In genomic region chr1:93904228-93904627, GRCh38 we compare ENCODE assay signal across 12 cellular contexts. TPM values are rescaled to one million over a fixed set of nuclear protein-coding genes. Genes with fewer than 3 reads are reported as not detected.
DNase-seq lines count a peak whose midpoint lies in the region; ATAC-seq, FAIRE-seq and TF ChIP-seq lines count a peak whose summit lies in the region.
"Had no signal": no experiment of that assay in that cellular context is flagged by ENCODE, and none has a peak within 500 bp of the region (broad histone marks: within the 10 kb centered on the region; RNA-seq: fewer than 3 reads in every experiment).

No MANE protein-coding gene starts in this region.

- H3K4ac ChIP-seq in IMR-90 (ENCODE audit: low read depth, low read length) = no peak overlapping the region

- peak in 1 of 5 donors; percentile 22 for DNase-seq in CD8-positive, alpha-beta memory T cell
- DNase-seq in IMR-90 (no peak), HepG2 (ENCODE audit: low spot score) (no peak), NCI-H187 treated with DMSO at 0.1 percent for 48 hours (lab: John Stamatoyannopoulos, UW) (no peak), DMS53 treated with DMSO at 0.1 percent for 48 hours (lab: John Stamatoyannopoulos, UW; ENCODE audit: unreplicated experiment) (no peak), NCI-H2029 treated with DMSO at 0.1 percent for 48 hours (lab: John Stamatoyannopoulos, UW) (no peak)
- no peak for DNase-seq in T-helper 2 cell treated with Interferon-gamma antibody and Interleukin-4, amounts not matched to agents 5 μg/mL and 100 μg/mL, for 36 hours (ENCODE audit: low spot score)
- DNase-seq: activated gamma-delta T cell, DMS153, NCI-H1105 treated with DMSO at 0.1 percent for 48 hours, SK-N-SH had no signal

- FAIRE-seq in HepG2 (lab: Jason Lieb, UNC) = no peak

- no peaks in the 10 kb centered on the region for H3K9me3 Mint-ChIP-seq in CD8-positive, alpha-beta memory T cell
- H3K9me3 Mint-ChIP-seq in T-helper 2 cell treated with Interferon-gamma antibody and Interleukin-4, amounts not matched to agents 5 μg/mL and 100 μg/mL, for 36 hours = no peaks in the 10 kb centered on the region

- TF ChIP-seq RAD21 in IMR-90 (IDR thresholded peaks at IDR 0.05; ENCODE audit: low read length) (no peak), HepG2 (CRISPR knock-in tag; IDR thresholded peaks at IDR 0.05) (no peak)

- TF ChIP-seq CTCF in IMR-90 (conservative IDR thresholded peaks at IDR 0.05; ENCODE audit: low read depth, low read length) (no peak), HepG2 (CRISPR knock-in tag; IDR thresholded peaks at IDR 0.05) (no peak)

- CTCF ChIA-PET in CD8-positive, alpha-beta memory T cell (lab: Charles Lee) = interaction anchor here (1.2 to 1.7 kb wide), 2 partner anchors 25 to 275 kb away, joined by 4 to 5 read pairs; partner anchors contain the start of gene DNTTIP2
- CTCF ChIA-PET in IMR-90 (lab: Yijun Ruan, JAX) (interaction anchor here (0.7 kb wide), 1 partner anchor 33 kb away, joined by 4 read pairs; no protein-coding TSS in a partner anchor), HepG2 (lab: Yijun Ruan, JAX; ENCODE audit: low intra/inter-chr PET ratio, low total read pairs) (no interaction called here)

- peaks cover 16 to 65% of the 10 kb centered on the region in 2 experiments; a peak in 3 of 4 replicates for H3K79me1 ChIP-seq in IMR-90 (ENCODE audit: low read depth in 1 of 2, low read length in 2 of 2)

- intact Hi-C loops in IMR-90 (cut with micrococcal nuclease) (loop anchor here (10.0 kb wide), 2 partner anchors 331 to 901 kb away; partner anchors contain the start of gene ARHGAP29), HepG2 (cut with micrococcal nuclease; ENCODE audit: unreplicated experiment) (loop anchor here (10.0 kb wide), 1 partner anchor 431 kb away; no protein-coding TSS in a partner anchor)

- peaks cover 3% of the 10 kb centered on the region; the same call in 1 of the 2 replicates for H3K9me1 ChIP-seq in IMR-90 (ENCODE audit: insufficient read depth, low read length)

- H3K4me1 ChIP-seq in CD8-positive, alpha-beta memory T cell (ENCODE audit: insufficient read depth, low read length) = peaks cover 24% of the 10 kb centered on the region
- H3K4me1 ChIP-seq in IMR-90 (ENCODE audit: control insufficient read depth, insufficient read depth, low read length) (peaks cover 4% of the 10 kb centered on the region), HepG2 (ENCODE audit: insufficient read depth, low read length) (peaks cover 47% of the 10 kb centered on the region)

- H3K27me3 Mint-ChIP-seq in CD8-positive, alpha-beta memory T cell = no peaks in the 10 kb centered on the region
- H3K27me3 Mint-ChIP-seq in T-helper 2 cell treated with Interferon-gamma antibody and Interleukin-4, amounts not matched to agents 5 μg/mL and 100 μg/mL, for 36 hours (ENCODE audit: low read depth) = no peaks in the 10 kb centered on the region

- no peak overlapping the region for H3K23ac ChIP-seq in IMR-90 (ENCODE audit: low read depth, low read length)

- H3K9me3 ChIP-seq in CD8-positive, alpha-beta memory T cell (ENCODE audit: low read length) = no peaks in the 10 kb centered on the region
- no peaks in the 10 kb centered on the region for H3K9me3 ChIP-seq in IMR-90 (ENCODE audit: control insufficient read depth, insufficient read depth, low read length)
- H3K9me3 ChIP-seq in HepG2 (ENCODE audit: low read length) = no peaks in the 10 kb centered on the region
- H3K9me3 ChIP-seq: SK-N-SH had no signal

- peaks cover 47% of the 10 kb centered on the region; the same call in 1 of the 2 replicates for H4K20me1 ChIP-seq in IMR-90 (ENCODE audit: insufficient read depth, low read length)
- H4K20me1 ChIP-seq in HepG2 (ENCODE audit: insufficient read depth, low read length) = peaks cover 10% of the 10 kb centered on the region; the same call in 1 of the 2 replicates

- no peak overlapping the region; a peak in 1 of 4 replicates for H4K8ac ChIP-seq in IMR-90 (ENCODE audit: low read depth in 2 of 2, low read length in 2 of 2)

- H3K4me3 Mint-ChIP-seq in CD8-positive, alpha-beta memory T cell = peak overlapping the region; percentile 33 to 77 (median 69)
- peak overlapping the region; percentile 46 for H3K4me3 Mint-ChIP-seq in T-helper 2 cell treated with Interferon-gamma antibody and Interleukin-4, amounts not matched to agents 5 μg/mL and 100 μg/mL, for 36 hours

- H4K91ac ChIP-seq in IMR-90 (ENCODE audit: insufficient read depth, low read depth, low read length) = no peak overlapping the region

- no peak overlapping the region for H2AFZ ChIP-seq in IMR-90 (replicated peaks; ENCODE audit: low read length, poor library complexity)
- no peak overlapping the region for H2AFZ ChIP-seq in HepG2 (ENCODE audit: low read length)

- H3K56ac ChIP-seq in IMR-90 (ENCODE audit: extremely low read depth, insufficient read depth, low read length) = no peak overlapping the region

- in situ Hi-C loops in IMR-90 (cut with MboI; ENCODE audit: low sequenced_read_pairs) = no loop called here
- in situ Hi-C loops in HepG2 (cut with HindIII; ENCODE audit: extremely low pct_ligation_motif_present, low pct_unique_long_range_greater_than_20kb) = no loop called here

- H3K4me1 Mint-ChIP-seq in CD8-positive, alpha-beta memory T cell = peaks cover 38 to 52% (median 51%) of the 10 kb centered on the region in 3 donors
- peaks cover 43% of the 10 kb centered on the region for H3K4me1 Mint-ChIP-seq in T-helper 2 cell treated with Interferon-gamma antibody and Interleukin-4, amounts not matched to agents 5 μg/mL and 100 μg/mL, for 36 hours (ENCODE audit: low read depth)

- no peak overlapping the region for H2BK5ac ChIP-seq in IMR-90 (ENCODE audit: low read depth, low read length, poor library complexity, severe bottlenecking)

- no peaks in the 10 kb centered on the region for H3K27me3 ChIP-seq in CD8-positive, alpha-beta memory T cell (ENCODE audit: insufficient read depth, low read length, poor library complexity, severe bottlenecking)
- H3K27me3 ChIP-seq in IMR-90 (ENCODE audit: control insufficient read depth, insufficient read depth, low read length) = no peaks in the 10 kb centered on the region
- H3K27me3 ChIP-seq in HepG2 (ENCODE audit: control insufficient read depth in 1 of 2, insufficient read depth in 2 of 2, low read length in 2 of 2) = no peaks in the 10 kb centered on the region; a peak in 1 of 5 replicates

- no peak overlapping the region for H2AK5ac ChIP-seq in IMR-90 (ENCODE audit: low read depth, low read length)

- H3K4me3 ChIP-seq in CD8-positive, alpha-beta memory T cell (ENCODE audit: low read length) = no peak overlapping the region
- no peak overlapping the region for H3K4me3 ChIP-seq in IMR-90 (ENCODE audit: insufficient read depth, low read depth, low read length)
- H3K4me3 ChIP-seq in HepG2 (replicated peaks in 1 of 3; ENCODE audit: insufficient read depth in 1 of 3, low read depth in 2 of 3, low read length in 3 of 3) = no peak overlapping the region

- H3K4me2 ChIP-seq in IMR-90 (ENCODE audit: low read depth, low read length) = no peak overlapping the region; the same call in 1 of the 2 replicates
- H3K4me2 ChIP-seq in HepG2 (ENCODE audit: low read depth, low read length) = no peak overlapping the region
- H3K4me2 ChIP-seq: SK-N-SH had no signal

- POLR2A ChIA-PET in CD8-positive, alpha-beta memory T cell (lab: Charles Lee) = interaction anchor here (0.7 to 1.7 kb wide), 3 partner anchors 25 to 480 kb away, joined by 3 to 5 read pairs (median 4); partner anchors contain the start of gene DNTTIP2
- POLR2A ChIA-PET in IMR-90 (lab: Charles Lee; ENCODE audit: unreplicated experiment) = no interaction called here
- POLR2A ChIA-PET in HepG2 (lab: Yijun Ruan, JAX) = no interaction called here

- dilution Hi-C loops in IMR-90 (cut with HindIII; ENCODE audit: low sequenced_read_pairs, unreplicated experiment) = no loop called here

- no CpG with 5 or more reads among the region's 2 CpGs for WGBS in IMR-90 (ENCODE audit: extremely low coverage in 2 of 2, insufficient read length in 1 of 2), 2 experiments
- WGBS in HepG2 (ENCODE audit: low lambda C conversion rate) = 94% methylated on average over 2 of the region's 2 CpGs

- BruUV-seq in IMR-90 (replicated peaks; lab: Mats Ljungman, UMichigan) (no TSS peak), HepG2 (replicated peaks; lab: Mats Ljungman, UMichigan) (no TSS peak)

- H2BK120ac ChIP-seq in IMR-90 (ENCODE audit: low read depth, low read length) = no peak overlapping the region

- H3K36me3 Mint-ChIP-seq in CD8-positive, alpha-beta memory T cell = peaks cover 0 to 26% (median 6%) of the 10 kb centered on the region in 3 donors
- H3K36me3 Mint-ChIP-seq in T-helper 2 cell treated with Interferon-gamma antibody and Interleukin-4, amounts not matched to agents 5 μg/mL and 100 μg/mL, for 36 hours (ENCODE audit: low read depth) = peaks cover 13% of the 10 kb centered on the region

- H3K79me2 ChIP-seq in HepG2 (ENCODE audit: insufficient read depth, low read length) = peaks cover 57% of the 10 kb centered on the region

- no peak overlapping the region for H3K18ac ChIP-seq in IMR-90 (ENCODE audit: low read depth, low read length)

- H2BK15ac ChIP-seq in IMR-90 (ENCODE audit: low read depth, low read length) = no peak overlapping the region

- no peak overlapping the region for H3K27ac ChIP-seq in CD8-positive, alpha-beta memory T cell (ENCODE audit: low read depth, low read length)
- H3K27ac ChIP-seq in IMR-90 (ENCODE audit: insufficient read depth, low read length) (no peak overlapping the region), HepG2 (ENCODE audit: extremely low read length, insufficient read depth, low read length) (no peak overlapping the region)

- TF ChIP-seq POLR2A in IMR-90 (IDR thresholded peaks at IDR 0.05; ENCODE audit: low read depth, low read length) = no peak
- no peak for TF ChIP-seq POLR2A in HepG2 (IDR thresholded peaks at IDR 0.05; ENCODE audit: insufficient read depth in 1 of 2, low read depth in 2 of 2, low read length in 2 of 2)

- 0 out of 2 replicates have a peak overlapping the region, but pooled peaks have one; percentile 8 for H3K14ac ChIP-seq in IMR-90 (replicated peaks; ENCODE audit: low read depth, low read length)

- TF ChIP-seq EP300 in HepG2 (IDR thresholded peaks at IDR 0.05; ENCODE audit: low read depth in 2 of 2, low read length in 2 of 2) = no peak
- TF ChIP-seq EP300 in HepG2 (CRISPR knock-in tag; IDR thresholded peaks at IDR 0.05; ENCODE audit: borderline replicate concordance) = no peak

- H2BK20ac ChIP-seq in IMR-90 (ENCODE audit: low read depth, low read length) = no peak overlapping the region

- H3K27ac Mint-ChIP-seq in CD8-positive, alpha-beta memory T cell = peak overlapping the region; percentile 78 to 95 (median 88)
- peak overlapping the region; percentile 77 for H3K27ac Mint-ChIP-seq in T-helper 2 cell treated with Interferon-gamma antibody and Interleukin-4, amounts not matched to agents 5 μg/mL and 100 μg/mL, for 36 hours

- H3K9ac ChIP-seq in IMR-90 (ENCODE audit: low read depth, low read length) (no peak overlapping the region), HepG2 (ENCODE audit: insufficient read depth, low read depth, low read length) (no peak overlapping the region)
- H3K9ac ChIP-seq: SK-N-SH had no signal

- ATAC-seq in IMR-90 (ENCODE audit: low read depth) (no peak), HepG2 (no peak), GM21515 (IDR thresholded peaks at IDR 0.05; ENCODE audit: unreplicated experiment) (no peak)

- no peaks in the 10 kb centered on the region for H3K36me3 ChIP-seq in CD8-positive, alpha-beta memory T cell (ENCODE audit: insufficient read depth, low read length)
- H3K36me3 ChIP-seq in IMR-90 (ENCODE audit: control insufficient read depth, insufficient read depth, low read length) (peaks cover 5% of the 10 kb centered on the region), HepG2 (replicated peaks in 1 of 2; ENCODE audit: control insufficient read depth in 1 of 2, insufficient read depth in 2 of 2, low read length in 2 of 2) (peaks cover 0 to 8% of the 10 kb centered on the region in 2 experiments; a peak in 2 of 5 replicates)

- no peak overlapping the region for H2AK9ac ChIP-seq in IMR-90 (replicated peaks; ENCODE audit: low read depth, low read length, poor library complexity)

- no peak overlapping the region for H4K5ac ChIP-seq in IMR-90 (ENCODE audit: low read depth, low read length)

RNA-seq across cellular contexts. Expression of gene GCLM, which starts 5.0 kb away (rescaled TPM):
- 10 to 100 TPM; 24.6 to 24.8 TPM for total RNA-seq in CD8-positive, alpha-beta memory T cell
- polyA plus RNA-seq in CD8-positive, alpha-beta memory T cell = 36.1 TPM
- 18.3 and 20.1 TPM in 2 replicates for total RNA-seq in IMR-90 (2012; rRNA removed)
- polyA plus RNA-seq in IMR-90 (2012; rRNA removed) = 10.8 and 15.5 TPM in 2 replicates
- 2.3 and 2.5 TPM in 2 replicates for polyA plus RNA-seq in IMR-90 (2012; cell fraction: cytosol; rRNA removed)
- 1.9 and 12.3 TPM in 2 replicates for polyA plus RNA-seq in IMR-90 (2012; cell fraction: nucleus; rRNA removed; ENCODE audit: low replicate concordance)
- total RNA-seq in HepG2 (2016; rRNA removed; fragmentation: Illumina TruSeq; extraction: Trizol) = 28.1 and 29.9 TPM in 2 replicates
- total RNA-seq in HepG2 (2016; cell fraction: cytosol; rRNA removed; fragmentation: Illumina TruSeq; extraction: Trizol; ENCODE audit: low read depth) = 29.4 and 34.7 TPM in 2 replicates
- total RNA-seq in HepG2 (2016; cell fraction: insoluble cytoplasmic fraction; rRNA removed; fragmentation: Illumina TruSeq; extraction: Trizol) = 28.9 and 30.1 TPM in 2 replicates
- total RNA-seq in HepG2 (2016; cell fraction: membrane; rRNA removed; fragmentation: Illumina TruSeq; extraction: Trizol) = 10.9 and 11.8 TPM in 2 replicates
- 15.5 and 16.1 TPM in 2 replicates for total RNA-seq in HepG2 (2016; cell fraction: nucleus; rRNA removed; fragmentation: Illumina TruSeq; extraction: Trizol)
- polyA plus RNA-seq in HepG2 (2011; rRNA removed) = 8.0 and 8.7 TPM in 2 replicates
- polyA plus RNA-seq in HepG2 (2011; cell fraction: cytosol; rRNA removed) = 4.2 and 5.6 TPM in 2 replicates
- 1.9 and 2.6 TPM in 2 replicates for polyA plus RNA-seq in HepG2 (2011; cell fraction: nucleus; rRNA removed)
- 17.1 and 18.2 TPM in 2 replicates for polyA plus RNA-seq in HepG2 (2012)
- polyA plus RNA-seq in HepG2 (2016; cell fraction: cytosol; fragmentation: Illumina TruSeq; extraction: Trizol; ENCODE audit: low read depth) = 1.9 and 2.3 TPM in 2 replicates
- 30.1 and 43.8 TPM in 2 replicates for polyA plus RNA-seq in HepG2 (2016; cell fraction: insoluble cytoplasmic fraction; fragmentation: Illumina TruSeq; extraction: Trizol; ENCODE audit: low read depth)
- polyA plus RNA-seq in HepG2 (2016; cell fraction: membrane; fragmentation: Illumina TruSeq; extraction: Trizol; ENCODE audit: low read depth) = 4.8 and 5.1 TPM in 2 replicates
- 18.2 and 22.7 TPM in 2 replicates for polyA plus RNA-seq in HepG2 (2016; cell fraction: nucleus; fragmentation: Illumina TruSeq; extraction: Trizol; ENCODE audit: insufficient read depth, low read depth)
- polyA minus RNA-seq in HepG2 (2011; rRNA and poly(A)+ RNA removed; ENCODE audit: low replicate concordance) = 8.9 and 19.6 TPM in 2 replicates
- polyA minus RNA-seq in HepG2 (2011; cell fraction: cytosol; rRNA and poly(A)+ RNA removed) = 5.8 and 12.5 TPM in 2 replicates
- 25.2 and 29.7 TPM in 2 replicates for polyA minus RNA-seq in HepG2 (2011; cell fraction: nucleus; rRNA and poly(A)+ RNA removed)

RNA-seq across cellular contexts. Expression of gene DNTTIP2, which starts 25.2 kb away (rescaled TPM):
- 100 to 1,000 TPM; 100 to 109 TPM for total RNA-seq in CD8-positive, alpha-beta memory T cell
- polyA plus RNA-seq in CD8-positive, alpha-beta memory T cell = 87.5 TPM
- total RNA-seq in IMR-90 (2012; rRNA removed) (24.4 and 35.8 TPM in 2 replicates), HepG2 (2016; rRNA removed; fragmentation: Illumina TruSeq; extraction: Trizol) (63.3 and 93.0 TPM in 2 replicates)
- polyA plus RNA-seq in IMR-90 (2012; rRNA removed) (13.8 and 14.2 TPM in 2 replicates), HepG2 (2011; rRNA removed) (10.3 and 11.4 TPM in 2 replicates)
- polyA plus RNA-seq in IMR-90 (2012; cell fraction: cytosol; rRNA removed) = 1.0 and 2.3 TPM in 2 replicates
- polyA plus RNA-seq in IMR-90 (2012; cell fraction: nucleus; rRNA removed; ENCODE audit: low replicate concordance) = 2.2 and 14.4 TPM in 2 replicates
- total RNA-seq in HepG2 (2016; cell fraction: cytosol; rRNA removed; fragmentation: Illumina TruSeq; extraction: Trizol; ENCODE audit: low read depth) = 15.2 and 18.1 TPM in 2 replicates
- total RNA-seq in HepG2 (2016; cell fraction: insoluble cytoplasmic fraction; rRNA removed; fragmentation: Illumina TruSeq; extraction: Trizol) = 58.6 and 87.6 TPM in 2 replicates
- 18.9 and 24.0 TPM in 2 replicates for total RNA-seq in HepG2 (2016; cell fraction: membrane; rRNA removed; fragmentation: Illumina TruSeq; extraction: Trizol)
- total RNA-seq in HepG2 (2016; cell fraction: nucleus; rRNA removed; fragmentation: Illumina TruSeq; extraction: Trizol) = 67.1 and 71.3 TPM in 2 replicates
- polyA plus RNA-seq in HepG2 (2011; cell fraction: cytosol; rRNA removed) = 3.6 and 4.4 TPM in 2 replicates
- 9.6 and 9.7 TPM in 2 replicates for polyA plus RNA-seq in HepG2 (2011; cell fraction: nucleus; rRNA removed)
- polyA plus RNA-seq in HepG2 (2012) = 29.5 and 35.0 TPM in 2 replicates
- polyA plus RNA-seq in HepG2 (2016; cell fraction: cytosol; fragmentation: Illumina TruSeq; extraction: Trizol; ENCODE audit: low read depth) = 5.3 and 7.3 TPM in 2 replicates
- polyA plus RNA-seq in HepG2 (2016; cell fraction: insoluble cytoplasmic fraction; fragmentation: Illumina TruSeq; extraction: Trizol; ENCODE audit: low read depth) = 77.2 and 80.1 TPM in 2 replicates
- polyA plus RNA-seq in HepG2 (2016; cell fraction: membrane; fragmentation: Illumina TruSeq; extraction: Trizol; ENCODE audit: low read depth) = 7.6 and 11.1 TPM in 2 replicates
- polyA plus RNA-seq in HepG2 (2016; cell fraction: nucleus; fragmentation: Illumina TruSeq; extraction: Trizol; ENCODE audit: insufficient read depth, low read depth) = 95.2 and 98.9 TPM in 2 replicates
- 7.4 and 19.1 TPM in 2 replicates for polyA minus RNA-seq in HepG2 (2011; rRNA and poly(A)+ RNA removed; ENCODE audit: low replicate concordance)
- polyA minus RNA-seq in HepG2 (2011; cell fraction: cytosol; rRNA and poly(A)+ RNA removed) = 6.9 and 12.9 TPM in 2 replicates
- polyA minus RNA-seq in HepG2 (2011; cell fraction: nucleus; rRNA and poly(A)+ RNA removed) = 29.0 and 36.4 TPM in 2 replicates
